Comparison of ENCODE assay signal across 2 cellular contexts in genomic region chr17:3801043-3801746, GRCh38.
TF ChIP-seq lines count a peak whose summit lies in the region.

Gene ITGAE, minus strand, starts transcription at chr17:3801188. Its CDS starts 44 bp downstream, at chr17:3801144.

TF ChIP-seq in K562, 482 proteins besides CTCF, POLR2A, EP300 and RAD21 (continued from another document):
- TF ChIP-seq ZNF766 (CRISPR knock-in tag; conservative IDR thresholded peaks at IDR 0.05) (no peak), NFIC (IDR thresholded peaks at IDR 0.05) (no peak), BMI1 (IDR thresholded peaks at IDR 0.05; ENCODE audit: low read length) (no peak), TRIM28 (IDR thresholded peaks at IDR 0.05) (no peak), SRSF1 (IDR thresholded peaks at IDR 0.05; ENCODE audit: low read depth, low read length) (no peak), RBBP5 (IDR thresholded peaks at IDR 0.05; ENCODE audit: borderline replicate concordance, insufficient read depth, low read length, poor library complexity, severe bottlenecking) (no peak), FOXK1 (CRISPR knock-in tag; IDR thresholded peaks at IDR 0.05; ENCODE audit: borderline replicate concordance) (no peak), KDM1A (IDR thresholded peaks at IDR 0.05) (no peak), PRDM10 (IDR thresholded peaks at IDR 0.05; ENCODE audit: partially characterized antibody) (no peak), CXXC5 (CRISPR knock-in tag; IDR thresholded peaks at IDR 0.05) (no peak), PKNOX1 (IDR thresholded peaks at IDR 0.05) (no peak)
- TF ChIP-seq, protein P1, sequence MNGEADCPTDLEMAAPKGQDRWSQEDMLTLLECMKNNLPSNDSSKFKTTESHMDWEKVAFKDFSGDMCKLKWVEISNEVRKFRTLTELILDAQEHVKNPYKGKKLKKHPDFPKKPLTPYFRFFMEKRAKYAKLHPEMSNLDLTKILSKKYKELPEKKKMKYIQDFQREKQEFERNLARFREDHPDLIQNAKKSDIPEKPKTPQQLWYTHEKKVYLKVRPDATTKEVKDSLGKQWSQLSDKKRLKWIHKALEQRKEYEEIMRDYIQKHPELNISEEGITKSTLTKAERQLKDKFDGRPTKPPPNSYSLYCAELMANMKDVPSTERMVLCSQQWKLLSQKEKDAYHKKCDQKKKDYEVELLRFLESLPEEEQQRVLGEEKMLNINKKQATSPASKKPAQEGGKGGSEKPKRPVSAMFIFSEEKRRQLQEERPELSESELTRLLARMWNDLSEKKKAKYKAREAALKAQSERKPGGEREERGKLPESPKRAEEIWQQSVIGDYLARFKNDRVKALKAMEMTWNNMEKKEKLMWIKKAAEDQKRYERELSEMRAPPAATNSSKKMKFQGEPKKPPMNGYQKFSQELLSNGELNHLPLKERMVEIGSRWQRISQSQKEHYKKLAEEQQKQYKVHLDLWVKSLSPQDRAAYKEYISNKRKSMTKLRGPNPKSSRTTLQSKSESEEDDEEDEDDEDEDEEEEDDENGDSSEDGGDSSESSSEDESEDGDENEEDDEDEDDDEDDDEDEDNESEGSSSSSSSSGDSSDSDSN (IDR thresholded peaks at IDR 0.05; ENCODE audit: borderline replicate concordance in 1 of 2, low read depth in 2 of 2, low read length in 2 of 2) = no peak

TF ChIP-seq in GM12891, 5 proteins besides CTCF, POLR2A, EP300 and RAD21 (continued from another document):
- TF ChIP-seq TAF1 (IDR thresholded peaks at IDR 0.05; ENCODE audit: low read depth, low read length) = no peak
- no peak for TF ChIP-seq POU2F2 (IDR thresholded peaks at IDR 0.05; ENCODE audit: low read depth, low read length)
- no peak for TF ChIP-seq PAX5 (IDR thresholded peaks at IDR 0.05; ENCODE audit: insufficient read depth, low read length, severe bottlenecking)
TF ChIP-seq in GM12891: peak in this region for 0.
